In genomic region chr17:82649501-82650261, GRCh38 we compare ENCODE assay signal across 2 cellular contexts.
TF ChIP-seq lines count a peak whose summit lies in the region.

No MANE protein-coding gene starts in this region.

TF ChIP-seq in GM23338, 12 proteins besides CTCF, POLR2A, EP300 and RAD21:
- no peak for TF ChIP-seq JUNB (IDR thresholded peaks at IDR 0.05; ENCODE audit: unreplicated experiment)
- TF ChIP-seq EZH2phosphoT487 (IDR thresholded peaks at IDR 0.05; ENCODE audit: unreplicated experiment) = no peak

TF ChIP-seq in H1, 55 proteins besides CTCF, POLR2A, EP300 and RAD21:
- TF ChIP-seq SP2 (IDR thresholded peaks at IDR 0.05; ENCODE audit: low read length) = no peak
- TF ChIP-seq ZNF274 (IDR thresholded peaks at IDR 0.05; ENCODE audit: borderline replicate concordance, extremely low read depth, low read length) = no peak
- TF ChIP-seq SIRT6 (IDR thresholded peaks at IDR 0.05; ENCODE audit: low read length) = no peak
- TF ChIP-seq ASH2L (IDR thresholded peaks at IDR 0.05; ENCODE audit: low read length) = no peak
- no peak for TF ChIP-seq BACH1 (IDR thresholded peaks at IDR 0.05; ENCODE audit: low read length)
- no peak for TF ChIP-seq KDM1A (IDR thresholded peaks at IDR 0.05; ENCODE audit: borderline replicate concordance, low read length)
- no peak for TF ChIP-seq SAP30 (IDR thresholded peaks at IDR 0.05; ENCODE audit: insufficient read depth, insufficient replicate concordance, low read length)
- no peak for TF ChIP-seq KDM5A (IDR thresholded peaks at IDR 0.05; ENCODE audit: low read length)
- no peak for TF ChIP-seq NRF1 (IDR thresholded peaks at IDR 0.05; ENCODE audit: low read depth, low read length)
- TF ChIP-seq YY1 (IDR thresholded peaks at IDR 0.05; ENCODE audit: low read depth, low read length) = no peak
- no peak for TF ChIP-seq CBX5 (IDR thresholded peaks at IDR 0.05; ENCODE audit: low read depth, low read length)
- TF ChIP-seq CBX8 (IDR thresholded peaks at IDR 0.05; ENCODE audit: borderline replicate concordance, low read depth, low read length) = no peak
- TF ChIP-seq CREB1 (IDR thresholded peaks at IDR 0.05) = no peak
